ENCODE assay signal across 10 cellular contexts in the genomic region with DNA sequence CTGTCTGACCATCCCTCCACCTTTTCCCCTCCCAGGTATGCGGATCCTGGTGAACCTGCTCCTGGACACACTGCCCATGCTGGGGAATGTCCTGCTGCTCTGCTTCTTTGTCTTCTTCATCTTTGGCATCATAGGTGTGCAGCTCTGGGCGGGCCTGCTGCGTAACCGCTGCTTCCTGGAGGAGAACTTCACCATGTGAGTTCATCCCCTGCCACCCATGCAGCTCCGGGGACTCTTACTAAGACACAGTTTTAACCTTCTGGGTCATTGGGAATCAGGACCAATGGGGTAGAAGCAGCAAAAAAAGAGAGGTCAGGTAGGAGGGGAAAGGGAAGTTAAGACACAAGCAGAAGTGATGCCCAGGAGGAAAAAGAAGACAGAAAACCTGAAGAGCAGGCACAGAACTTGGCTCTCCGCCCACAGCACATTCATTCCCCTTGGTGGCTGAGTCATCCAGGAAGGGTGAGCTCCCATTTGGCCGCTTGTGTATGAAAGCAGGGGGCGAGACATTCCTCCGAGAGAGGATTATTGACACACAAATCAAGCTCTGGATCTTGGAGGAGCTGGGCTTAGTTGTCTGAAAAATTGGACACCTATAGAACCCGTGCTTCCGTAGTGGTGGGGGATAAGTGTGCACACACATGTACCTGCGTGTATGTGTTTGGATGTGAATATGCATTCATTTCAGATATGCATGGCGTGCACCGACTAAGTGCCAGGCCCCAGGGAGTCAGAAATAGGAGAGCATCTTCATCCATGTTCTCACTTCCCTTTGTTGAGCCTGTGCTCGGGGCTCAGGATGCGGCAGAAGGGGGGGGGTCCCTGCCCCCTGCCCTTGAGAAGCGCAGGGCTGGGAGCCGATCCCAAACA.
DNase-seq lines count a peak whose midpoint lies in the region; ATAC-seq, FAIRE-seq and TF ChIP-seq lines count a peak whose summit lies in the region.
"Had no signal": no experiment of that assay in that cellular context is flagged by ENCODE, and none has a peak within 500 bp of the region (broad histone marks: within the 10 kb centered on the region; RNA-seq: fewer than 3 reads in every experiment).

No MANE protein-coding gene starts in this region.

- H3K9me3 ChIP-seq in BLaER1 treated with 17β-estradiol and CSF1 and Interleukin-3, amounts not matched to agents 10 nM and 100 nM (replicated peaks in 1 of 11), result peaks cover 2 to 6% (median 3%) of the 10 kb centered on the region in 11 experiments; a peak in 14 of 22 replicates
- H3K9me3 ChIP-seq in adipocyte (ENCODE audit: control insufficient read depth, low read length), result peaks cover 7% of the 10 kb centered on the region
- no peaks in the 10 kb centered on the region for H3K9me3 ChIP-seq in HepG2 (ENCODE audit: low read length)

- no TSS peak for BruUV-seq in HepG2 (replicated peaks; lab: Mats Ljungman, UMichigan)

- H3K27me3 ChIP-seq in BLaER1 treated with 17β-estradiol and CSF1 and Interleukin-3, amounts not matched to agents 10 nM and 100 nM, result no peaks in the 10 kb centered on the region
- H3K27me3 ChIP-seq in adipocyte (replicated peaks; ENCODE audit: control insufficient read depth, insufficient read depth, low read length) (peaks cover 35% of the 10 kb centered on the region), HepG2 (ENCODE audit: control insufficient read depth in 1 of 2, insufficient read depth in 2 of 2, low read length in 2 of 2) (peaks cover 8 to 32% of the 10 kb centered on the region in 2 experiments; a peak in 3 of 5 replicates)

- TF ChIP-seq CTCF in HepG2 (CRISPR knock-in tag; IDR thresholded peaks at IDR 0.05), result no peak

- intact Hi-C loops in HepG2 (cut with micrococcal nuclease; ENCODE audit: unreplicated experiment), result no loop called here

- no peak for TF ChIP-seq POLR2A in HepG2 (IDR thresholded peaks at IDR 0.05; ENCODE audit: insufficient read depth in 1 of 2, low read depth in 2 of 2, low read length in 2 of 2)

- peaks cover 15 to 42% (median 29%) of the 10 kb centered on the region in 10 experiments for H3K4me1 ChIP-seq in BLaER1 treated with 17β-estradiol and CSF1 and Interleukin-3, amounts not matched to agents 10 nM and 100 nM
- H3K4me1 ChIP-seq in adipocyte (ENCODE audit: control insufficient read depth, insufficient read depth, low read length) (peaks cover 6% of the 10 kb centered on the region), HepG2 (ENCODE audit: insufficient read depth, low read length) (no peaks in the 10 kb centered on the region)

- FAIRE-seq in HepG2 (lab: Jason Lieb, UNC), result no peak

- POLR2A ChIA-PET in HepG2 (lab: Yijun Ruan, JAX), result no interaction called here

- DNase-seq in HS-27A (ENCODE audit: low read depth) (peak; percentile 53), adipocyte (ENCODE audit: low read depth) (peak; percentile 77), HepG2 (ENCODE audit: low spot score) (peak; percentile 12), midbrain (lab: John Stamatoyannopoulos, UW) (no peak), NCI-H774 (lab: John Stamatoyannopoulos, UW) (no peak)

- H3K4me3 ChIP-seq in BLaER1 treated with 17β-estradiol and CSF1 and Interleukin-3, amounts not matched to agents 10 nM and 100 nM, result no peak overlapping the region
- H3K4me3 ChIP-seq in adipocyte (ENCODE audit: low read length), result no peak overlapping the region
- no peak overlapping the region for H3K4me3 ChIP-seq in HepG2 (replicated peaks in 1 of 3; ENCODE audit: insufficient read depth in 1 of 3, low read depth in 2 of 3, low read length in 3 of 3)
- H3K4me3 ChIP-seq: lung had no signal

- ATAC-seq in HepG2 (no peak), GM21360 (IDR thresholded peaks at IDR 0.05; ENCODE audit: unreplicated experiment) (no peak), GM18502 (IDR thresholded peaks at IDR 0.05; ENCODE audit: poor library complexity, unreplicated experiment) (no peak)
- ATAC-seq: activated CD4-positive, CD25-positive, alpha-beta regulatory T cell treated with anti-CD3 and anti-CD28 coated beads, Interleukin-2, amount 50 U/mL, for 24 hours had no signal

- H2AFZ ChIP-seq in HepG2 (ENCODE audit: low read length), result no peak overlapping the region

- H3K27ac ChIP-seq in BLaER1 treated with 17β-estradiol and CSF1 and Interleukin-3, amounts not matched to agents 10 nM and 100 nM, result peak overlapping the region in 7 of 11 experiments; percentile 15 to 55 (median 28); a peak in 10 of 22 replicates
- no peak overlapping the region for H3K27ac ChIP-seq in HepG2 (ENCODE audit: extremely low read length, insufficient read depth, low read length)

- H4K20me1 ChIP-seq in BLaER1 treated with 17β-estradiol and CSF1 and Interleukin-3, amounts not matched to agents 10 nM and 100 nM, result no peaks in the 10 kb centered on the region; a peak in 2 of 22 replicates
- H4K20me1 ChIP-seq in HepG2 (ENCODE audit: insufficient read depth, low read length), result 0 out of 2 replicates have a peak, but pooled peaks cover 2% of the 10 kb centered on the region

- no peak for TF ChIP-seq RAD21 in HepG2 (CRISPR knock-in tag; IDR thresholded peaks at IDR 0.05)

- peak overlapping the region; percentile 26 to 73 (median 68); a peak in 21 of 22 replicates for H3K4me2 ChIP-seq in BLaER1 treated with 17β-estradiol and CSF1 and Interleukin-3, amounts not matched to agents 10 nM and 100 nM
- H3K4me2 ChIP-seq in HepG2 (ENCODE audit: low read depth, low read length), result no peak overlapping the region

- no peaks in the 10 kb centered on the region for H3K36me3 ChIP-seq in BLaER1 treated with 17β-estradiol and CSF1 and Interleukin-3, amounts not matched to agents 10 nM and 100 nM
- H3K36me3 ChIP-seq in adipocyte (ENCODE audit: control insufficient read depth, insufficient read depth, low read length, severe bottlenecking) (no peaks in the 10 kb centered on the region), HepG2 (replicated peaks in 1 of 2; ENCODE audit: control insufficient read depth in 1 of 2, insufficient read depth in 2 of 2, low read length in 2 of 2) (no peaks in the 10 kb centered on the region)

- WGBS in HepG2 (ENCODE audit: low lambda C conversion rate), result 18% methylated on average over 11 of the region's 18 CpGs

- H3K79me2 ChIP-seq in HepG2 (ENCODE audit: insufficient read depth, low read length), result no peaks in the 10 kb centered on the region

- in situ Hi-C loops in HepG2 (cut with HindIII; ENCODE audit: extremely low pct_ligation_motif_present, low pct_unique_long_range_greater_than_20kb), result no loop called here

- CTCF ChIA-PET in HepG2 (lab: Yijun Ruan, JAX; ENCODE audit: low intra/inter-chr PET ratio, low total read pairs), result no interaction called here

- H3K9ac ChIP-seq in BLaER1 treated with 17β-estradiol and CSF1 and Interleukin-3, amounts not matched to agents 10 nM and 100 nM, result no peak overlapping the region; a peak in 1 of 22 replicates
- no peak overlapping the region for H3K9ac ChIP-seq in adipocyte (ENCODE audit: low read length)
- H3K9ac ChIP-seq in HepG2 (ENCODE audit: insufficient read depth, low read depth, low read length), result no peak overlapping the region

- TF ChIP-seq EP300 in HepG2 (IDR thresholded peaks at IDR 0.05; ENCODE audit: low read depth in 2 of 2, low read length in 2 of 2) (no peak), HepG2 (CRISPR knock-in tag; IDR thresholded peaks at IDR 0.05; ENCODE audit: borderline replicate concordance) (no peak)

TF ChIP-seq in HepG2, 621 proteins besides CTCF, POLR2A, EP300 and RAD21:
- TF ChIP-seq FLYWCH1 (CRISPR knock-in tag; IDR thresholded peaks at IDR 0.05) (no peak), ZNF7 (CRISPR knock-in tag; IDR thresholded peaks at IDR 0.05) (peak; percentile 60; the same call in 1 of the 2 replicates), FOSL2 (CRISPR knock-in tag; IDR thresholded peaks at IDR 0.05) (peak; percentile 63)

Comparison
In these comparisons a context has a peak if more than half of its experiments do, and no peak if none do; other contexts are left out.
1. DNase-seq: peak in HS-27A (single experiment), adipocyte (single experiment) and HepG2 (single experiment); none in midbrain (single experiment) and NCI-H774 (single experiment).